Comparison of ENCODE assay signal across 3 cellular contexts in the genomic region with DNA sequence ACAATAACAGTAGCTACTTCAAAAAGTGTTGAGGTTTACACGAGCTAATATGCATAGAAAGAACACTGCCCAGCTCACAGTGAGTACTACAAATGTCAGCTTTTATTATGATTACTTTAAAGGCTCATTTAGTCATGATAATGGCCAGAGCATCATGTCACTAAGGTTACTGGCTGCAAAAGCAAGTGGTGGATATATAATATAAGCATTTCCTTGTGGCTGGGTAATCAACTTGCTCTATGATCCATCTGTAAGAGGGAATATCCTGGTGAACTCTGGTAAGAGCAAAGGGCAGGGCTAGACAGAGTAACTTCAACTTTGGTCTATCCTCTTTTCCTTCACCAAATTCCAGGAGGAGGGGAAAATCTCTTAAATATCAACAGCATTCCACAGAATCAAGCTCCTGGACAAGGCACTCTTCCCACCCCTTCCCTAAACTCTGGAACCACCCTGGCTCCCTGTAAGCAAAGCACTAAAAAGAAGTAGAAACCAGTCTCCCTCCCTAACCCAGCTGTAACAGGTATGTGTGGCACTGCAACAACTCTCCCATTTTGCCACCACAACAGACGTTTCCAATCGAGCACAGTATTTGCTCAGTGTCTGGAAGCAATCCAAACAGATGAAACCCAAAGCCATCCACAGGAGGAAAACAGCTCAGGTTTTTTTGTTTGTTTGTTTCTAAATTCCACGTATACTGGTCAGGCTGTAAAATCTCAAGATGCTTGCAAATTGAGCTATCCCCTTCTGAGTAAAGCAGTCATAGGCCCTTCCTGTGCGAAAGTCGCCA.
TF ChIP-seq lines count a peak whose summit lies in the region.

No MANE protein-coding gene starts in this region.

TF ChIP-seq in A549, 52 proteins besides CTCF, POLR2A, EP300 and RAD21:
- TF ChIP-seq CHD2 (IDR thresholded peaks at IDR 0.05; ENCODE audit: low read length, partially characterized antibody) = no peak

TF ChIP-seq in WTC11, 78 proteins besides CTCF, POLR2A, EP300 and RAD21:
- no peak for TF ChIP-seq SMAD4 (CRISPR knock-in tag; IDR thresholded peaks at IDR 0.05)
- TF ChIP-seq, protein P1, sequence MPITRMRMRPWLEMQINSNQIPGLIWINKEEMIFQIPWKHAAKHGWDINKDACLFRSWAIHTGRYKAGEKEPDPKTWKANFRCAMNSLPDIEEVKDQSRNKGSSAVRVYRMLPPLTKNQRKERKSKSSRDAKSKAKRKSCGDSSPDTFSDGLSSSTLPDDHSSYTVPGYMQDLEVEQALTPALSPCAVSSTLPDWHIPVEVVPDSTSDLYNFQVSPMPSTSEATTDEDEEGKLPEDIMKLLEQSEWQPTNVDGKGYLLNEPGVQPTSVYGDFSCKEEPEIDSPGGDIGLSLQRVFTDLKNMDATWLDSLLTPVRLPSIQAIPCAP (CRISPR knock-in tag; IDR thresholded peaks at IDR 0.05) = no peak
- TF ChIP-seq NR3C1 (CRISPR knock-in tag; conservative IDR thresholded peaks at IDR 0.05; ENCODE audit: low read depth) = no peak
- TF ChIP-seq, protein P2, sequence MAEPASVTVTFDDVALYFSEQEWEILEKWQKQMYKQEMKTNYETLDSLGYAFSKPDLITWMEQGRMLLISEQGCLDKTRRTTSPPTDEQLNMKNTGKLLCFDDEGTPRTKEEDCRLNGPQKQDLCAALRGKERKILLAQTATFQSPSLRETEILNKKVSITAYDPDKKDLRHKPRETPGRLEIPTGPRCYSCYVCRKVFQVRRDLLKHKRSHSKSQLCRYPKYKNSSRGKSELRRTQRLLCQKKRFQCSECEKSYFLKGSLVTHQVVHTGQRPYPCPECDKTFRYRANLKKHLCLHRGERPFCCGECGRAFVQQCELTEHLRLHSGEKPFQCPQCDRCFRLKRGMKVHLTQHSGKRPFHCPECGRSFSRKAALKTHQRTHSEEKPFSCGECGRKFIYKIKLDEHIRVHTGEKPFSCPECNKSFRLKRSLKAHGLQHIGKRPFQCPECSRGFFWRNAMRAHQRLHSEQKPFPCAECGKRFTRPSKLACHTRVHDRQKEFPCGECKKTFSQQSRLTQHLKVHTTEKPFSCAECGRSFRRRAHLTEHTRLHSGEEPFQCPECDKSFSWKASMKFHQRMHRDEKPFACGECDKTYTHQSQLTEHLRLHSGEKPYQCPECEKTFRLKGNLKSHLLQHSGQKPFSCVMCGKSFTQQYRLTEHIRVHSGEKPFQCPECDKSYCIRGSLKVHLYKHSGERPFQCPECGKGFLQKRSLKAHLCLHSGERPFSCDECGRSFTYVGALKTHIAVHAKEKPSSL (CRISPR knock-in tag; conservative IDR thresholded peaks at IDR 0.05) = no peak
- no peak for TF ChIP-seq CBFB (CRISPR knock-in tag; IDR thresholded peaks at IDR 0.05; ENCODE audit: low read depth)
- no peak for TF ChIP-seq TP53 (CRISPR knock-in tag; IDR thresholded peaks at IDR 0.05)
- no peak for TF ChIP-seq NFE2L1 (CRISPR knock-in tag; IDR thresholded peaks at IDR 0.05)
TF ChIP-seq in WTC11: peak in this region for 0.

TF ChIP-seq in HepG2, 621 proteins besides CTCF, POLR2A, EP300 and RAD21:
- TF ChIP-seq, protein P3, sequence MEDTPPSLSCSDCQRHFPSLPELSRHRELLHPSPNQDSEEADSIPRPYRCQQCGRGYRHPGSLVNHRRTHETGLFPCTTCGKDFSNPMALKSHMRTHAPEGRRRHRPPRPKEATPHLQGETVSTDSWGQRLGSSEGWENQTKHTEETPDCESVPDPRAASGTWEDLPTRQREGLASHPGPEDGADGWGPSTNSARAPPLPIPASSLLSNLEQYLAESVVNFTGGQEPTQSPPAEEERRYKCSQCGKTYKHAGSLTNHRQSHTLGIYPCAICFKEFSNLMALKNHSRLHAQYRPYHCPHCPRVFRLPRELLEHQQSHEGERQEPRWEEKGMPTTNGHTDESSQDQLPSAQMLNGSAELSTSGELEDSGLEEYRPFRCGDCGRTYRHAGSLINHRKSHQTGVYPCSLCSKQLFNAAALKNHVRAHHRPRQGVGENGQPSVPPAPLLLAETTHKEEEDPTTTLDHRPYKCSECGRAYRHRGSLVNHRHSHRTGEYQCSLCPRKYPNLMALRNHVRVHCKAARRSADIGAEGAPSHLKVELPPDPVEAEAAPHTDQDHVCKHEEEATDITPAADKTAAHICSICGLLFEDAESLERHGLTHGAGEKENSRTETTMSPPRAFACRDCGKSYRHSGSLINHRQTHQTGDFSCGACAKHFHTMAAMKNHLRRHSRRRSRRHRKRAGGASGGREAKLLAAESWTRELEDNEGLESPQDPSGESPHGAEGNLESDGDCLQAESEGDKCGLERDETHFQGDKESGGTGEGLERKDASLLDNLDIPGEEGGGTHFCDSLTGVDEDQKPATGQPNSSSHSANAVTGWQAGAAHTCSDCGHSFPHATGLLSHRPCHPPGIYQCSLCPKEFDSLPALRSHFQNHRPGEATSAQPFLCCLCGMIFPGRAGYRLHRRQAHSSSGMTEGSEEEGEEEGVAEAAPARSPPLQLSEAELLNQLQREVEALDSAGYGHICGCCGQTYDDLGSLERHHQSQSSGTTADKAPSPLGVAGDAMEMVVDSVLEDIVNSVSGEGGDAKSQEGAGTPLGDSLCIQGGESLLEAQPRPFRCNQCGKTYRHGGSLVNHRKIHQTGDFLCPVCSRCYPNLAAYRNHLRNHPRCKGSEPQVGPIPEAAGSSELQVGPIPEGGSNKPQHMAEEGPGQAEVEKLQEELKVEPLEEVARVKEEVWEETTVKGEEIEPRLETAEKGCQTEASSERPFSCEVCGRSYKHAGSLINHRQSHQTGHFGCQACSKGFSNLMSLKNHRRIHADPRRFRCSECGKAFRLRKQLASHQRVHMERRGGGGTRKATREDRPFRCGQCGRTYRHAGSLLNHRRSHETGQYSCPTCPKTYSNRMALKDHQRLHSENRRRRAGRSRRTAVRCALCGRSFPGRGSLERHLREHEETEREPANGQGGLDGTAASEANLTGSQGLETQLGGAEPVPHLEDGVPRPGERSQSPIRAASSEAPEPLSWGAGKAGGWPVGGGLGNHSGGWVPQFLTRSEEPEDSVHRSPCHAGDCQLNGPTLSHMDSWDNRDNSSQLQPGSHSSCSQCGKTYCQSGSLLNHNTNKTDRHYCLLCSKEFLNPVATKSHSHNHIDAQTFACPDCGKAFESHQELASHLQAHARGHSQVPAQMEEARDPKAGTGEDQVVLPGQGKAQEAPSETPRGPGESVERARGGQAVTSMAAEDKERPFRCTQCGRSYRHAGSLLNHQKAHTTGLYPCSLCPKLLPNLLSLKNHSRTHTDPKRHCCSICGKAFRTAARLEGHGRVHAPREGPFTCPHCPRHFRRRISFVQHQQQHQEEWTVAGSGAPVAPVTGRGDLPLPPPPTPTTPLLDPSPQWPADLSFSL (CRISPR knock-in tag; IDR thresholded peaks at IDR 0.05) = 0 out of 2 replicates have a peak, but pooled peaks have one; percentile 23
- no peak for TF ChIP-seq YEATS2 (CRISPR knock-in tag; IDR thresholded peaks at IDR 0.05; ENCODE audit: borderline replicate concordance)
- TF ChIP-seq, protein P4, sequence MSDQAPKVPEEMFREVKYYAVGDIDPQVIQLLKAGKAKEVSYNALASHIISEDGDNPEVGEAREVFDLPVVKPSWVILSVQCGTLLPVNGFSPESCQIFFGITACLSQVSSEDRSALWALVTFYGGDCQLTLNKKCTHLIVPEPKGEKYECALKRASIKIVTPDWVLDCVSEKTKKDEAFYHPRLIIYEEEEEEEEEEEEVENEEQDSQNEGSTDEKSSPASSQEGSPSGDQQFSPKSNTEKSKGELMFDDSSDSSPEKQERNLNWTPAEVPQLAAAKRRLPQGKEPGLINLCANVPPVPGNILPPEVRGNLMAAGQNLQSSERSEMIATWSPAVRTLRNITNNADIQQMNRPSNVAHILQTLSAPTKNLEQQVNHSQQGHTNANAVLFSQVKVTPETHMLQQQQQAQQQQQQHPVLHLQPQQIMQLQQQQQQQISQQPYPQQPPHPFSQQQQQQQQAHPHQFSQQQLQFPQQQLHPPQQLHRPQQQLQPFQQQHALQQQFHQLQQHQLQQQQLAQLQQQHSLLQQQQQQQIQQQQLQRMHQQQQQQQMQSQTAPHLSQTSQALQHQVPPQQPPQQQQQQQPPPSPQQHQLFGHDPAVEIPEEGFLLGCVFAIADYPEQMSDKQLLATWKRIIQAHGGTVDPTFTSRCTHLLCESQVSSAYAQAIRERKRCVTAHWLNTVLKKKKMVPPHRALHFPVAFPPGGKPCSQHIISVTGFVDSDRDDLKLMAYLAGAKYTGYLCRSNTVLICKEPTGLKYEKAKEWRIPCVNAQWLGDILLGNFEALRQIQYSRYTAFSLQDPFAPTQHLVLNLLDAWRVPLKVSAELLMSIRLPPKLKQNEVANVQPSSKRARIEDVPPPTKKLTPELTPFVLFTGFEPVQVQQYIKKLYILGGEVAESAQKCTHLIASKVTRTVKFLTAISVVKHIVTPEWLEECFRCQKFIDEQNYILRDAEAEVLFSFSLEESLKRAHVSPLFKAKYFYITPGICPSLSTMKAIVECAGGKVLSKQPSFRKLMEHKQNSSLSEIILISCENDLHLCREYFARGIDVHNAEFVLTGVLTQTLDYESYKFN (CRISPR knock-in tag; conservative IDR thresholded peaks at IDR 0.05) = peak; percentile 35; the same call in 1 of the 2 replicates
